ENCODE assay signal across 18 cellular contexts in genomic region chr12:9066183-9066623, GRCh38. TPM values are rescaled to one million over a fixed set of nuclear protein-coding genes. Genes with fewer than 3 reads are reported as not detected.
DNase-seq lines count a peak whose midpoint lies in the region; ATAC-seq, FAIRE-seq and TF ChIP-seq lines count a peak whose summit lies in the region.
"Had no signal": no experiment of that assay in that cellular context is flagged by ENCODE, and none has a peak within 500 bp of the region (broad histone marks: within the 10 kb centered on the region; RNA-seq: fewer than 3 reads in every experiment).

No MANE protein-coding gene starts in this region.

- peaks cover 7% of the 10 kb centered on the region for H3K36me3 Mint-ChIP-seq in activated naive CD4-positive, alpha-beta T cell treated with anti-CD3 and anti-CD28 coated beads, Interleukin-2, amount 50 U/mL, for 24 hours
- no peaks in the 10 kb centered on the region for H3K36me3 Mint-ChIP-seq in activated T-helper 17 cell treated with anti-CD3 and anti-CD28 coated beads, Interleukin-2, amount 50 U/mL, for 72 hours (ENCODE audit: low read depth)

- ATAC-seq in activated T-helper 17 cell treated with anti-CD3 and anti-CD28 coated beads, Interleukin-2, amount 50 U/mL, for 72 hours (replicated peaks), result no peak
- ATAC-seq in HepG2 (peak; percentile 42), left lobe of liver (no peak)

- BruUV-seq in HepG2 (replicated peaks; lab: Mats Ljungman, UMichigan), result no TSS peak

- peak; percentile 37; the same call in 1 of the 2 replicates for TF ChIP-seq RAD21 in HepG2 (CRISPR knock-in tag; IDR thresholded peaks at IDR 0.05)

- H3K79me2 ChIP-seq in HepG2 (ENCODE audit: insufficient read depth, low read length), result no peaks in the 10 kb centered on the region

- DNase-seq in activated naive CD4-positive, alpha-beta T cell treated with Interleukin-2 at 50 U/mL for 16 hours, result no peak
- no peak for DNase-seq in HepG2 (ENCODE audit: low spot score)
- peak; percentile 6 for DNase-seq in retina
- no peak for DNase-seq in left lobe of liver (ENCODE audit: low spot score)
- DNase-seq in central memory CD4-positive, alpha-beta T cell, result no peak
- no peak for DNase-seq in GM10266 (ENCODE audit: extremely low spot score)
- DNase-seq: cerebellar nuclear complex, NCI-H2029, NCI-H524 treated with DMSO at 0.1 percent for 48 hours, PC-9, SK-N-SH had no signal

- H3K27me3 Mint-ChIP-seq in activated naive CD4-positive, alpha-beta T cell treated with anti-CD3 and anti-CD28 coated beads, Interleukin-2, amount 50 U/mL, for 24 hours, result no peaks in the 10 kb centered on the region
- H3K27me3 Mint-ChIP-seq in activated T-helper 17 cell treated with anti-CD3 and anti-CD28 coated beads, Interleukin-2, amount 50 U/mL, for 72 hours, result peaks cover 3% of the 10 kb centered on the region

- CTCF ChIA-PET in HepG2 (lab: Yijun Ruan, JAX; ENCODE audit: low intra/inter-chr PET ratio, low total read pairs), result no interaction called here

- intact Hi-C loops in HepG2 (cut with micrococcal nuclease; ENCODE audit: unreplicated experiment), result no loop called here

- peaks cover 10% of the 10 kb centered on the region for H3K4me1 Mint-ChIP-seq in activated naive CD4-positive, alpha-beta T cell treated with anti-CD3 and anti-CD28 coated beads, Interleukin-2, amount 50 U/mL, for 24 hours
- peaks cover 5% of the 10 kb centered on the region for H3K4me1 Mint-ChIP-seq in activated T-helper 17 cell treated with anti-CD3 and anti-CD28 coated beads, Interleukin-2, amount 50 U/mL, for 72 hours

- H3K9me3 ChIP-seq in HepG2 (ENCODE audit: low read length), result no peaks in the 10 kb centered on the region
- H3K9me3 ChIP-seq: HAP-1, SK-N-SH had no signal

- FAIRE-seq in HepG2 (lab: Jason Lieb, UNC), result no peak
- FAIRE-seq: D721Med, G401.6, GM12892 had no signal

- peaks cover 7% of the 10 kb centered on the region; the same call in 1 of the 2 replicates for H4K20me1 ChIP-seq in HepG2 (ENCODE audit: insufficient read depth, low read length)

- in situ Hi-C loops in HepG2 (cut with HindIII; ENCODE audit: extremely low pct_ligation_motif_present, low pct_unique_long_range_greater_than_20kb), result no loop called here

- POLR2A ChIA-PET in HepG2 (lab: Yijun Ruan, JAX), result interaction anchor here (0.9 to 4.3 kb wide), 11 partner anchors 9 to 383 kb away, joined by 3 to 56 read pairs (median 4); partner anchors contain the start of genes A2M and M6PR

- no peaks in the 10 kb centered on the region for H3K9me3 Mint-ChIP-seq in activated naive CD4-positive, alpha-beta T cell treated with anti-CD3 and anti-CD28 coated beads, Interleukin-2, amount 50 U/mL, for 24 hours
- H3K9me3 Mint-ChIP-seq in activated T-helper 17 cell treated with anti-CD3 and anti-CD28 coated beads, Interleukin-2, amount 50 U/mL, for 72 hours, result no peaks in the 10 kb centered on the region

- no peak overlapping the region for H2AFZ ChIP-seq in HepG2 (ENCODE audit: low read length)

- peak overlapping the region; percentile 79 for H3K27ac ChIP-seq in HepG2 (ENCODE audit: extremely low read length, insufficient read depth, low read length)
- H3K27ac ChIP-seq: PC-9 had no signal

- 66% methylated on average over 6 of the region's 9 CpGs for WGBS in HepG2 (ENCODE audit: low lambda C conversion rate)

- H3K4me3 ChIP-seq in HepG2 (replicated peaks in 1 of 3; ENCODE audit: insufficient read depth in 1 of 3, low read depth in 2 of 3, low read length in 3 of 3), result peak overlapping the region in 1 of 3 experiments; percentile 90; a peak in 2 of 6 replicates
- H3K4me3 ChIP-seq: HAP-1 had no signal

- H3K36me3 ChIP-seq in HepG2 (replicated peaks in 1 of 2; ENCODE audit: control insufficient read depth in 1 of 2, insufficient read depth in 2 of 2, low read length in 2 of 2), result peaks cover 4 to 35% of the 10 kb centered on the region in 2 experiments
- H3K36me3 ChIP-seq: HAP-1 had no signal

- peak overlapping the region; percentile 57; the same call in 1 of the 2 replicates for H3K9ac ChIP-seq in HepG2 (ENCODE audit: insufficient read depth, low read depth, low read length)
- H3K9ac ChIP-seq: SK-N-SH had no signal

- peak overlapping the region; percentile 42 for H3K4me3 Mint-ChIP-seq in activated naive CD4-positive, alpha-beta T cell treated with anti-CD3 and anti-CD28 coated beads, Interleukin-2, amount 50 U/mL, for 24 hours
- H3K4me3 Mint-ChIP-seq in activated T-helper 17 cell treated with anti-CD3 and anti-CD28 coated beads, Interleukin-2, amount 50 U/mL, for 72 hours, result peak overlapping the region; percentile 34

- TF ChIP-seq POLR2A in HepG2 (IDR thresholded peaks at IDR 0.05; ENCODE audit: insufficient read depth in 1 of 2, low read depth in 2 of 2, low read length in 2 of 2), result peak in 1 of 2 experiments; percentile 85; a peak in 2 of 4 replicates

- no peak for TF ChIP-seq CTCF in HepG2 (CRISPR knock-in tag; IDR thresholded peaks at IDR 0.05)
- TF ChIP-seq CTCF in GM10266 (IDR thresholded peaks at IDR 0.05; ENCODE audit: control insufficient read depth, insufficient read depth, low read depth, missing control alignments), result no peak

- TF ChIP-seq EP300 in HepG2 (IDR thresholded peaks at IDR 0.05; ENCODE audit: low read depth in 2 of 2, low read length in 2 of 2), result no peak
- 0 out of 2 replicates have a peak, but pooled peaks have one; percentile 23 for TF ChIP-seq EP300 in HepG2 (CRISPR knock-in tag; IDR thresholded peaks at IDR 0.05; ENCODE audit: borderline replicate concordance)

- H3K4me2 ChIP-seq in HepG2 (ENCODE audit: low read depth, low read length), result peak overlapping the region; percentile 89
- H3K4me2 ChIP-seq: SK-N-SH had no signal

- no peaks in the 10 kb centered on the region; a peak in 1 of 5 replicates for H3K27me3 ChIP-seq in HepG2 (ENCODE audit: control insufficient read depth in 1 of 2, insufficient read depth in 2 of 2, low read length in 2 of 2)

- H3K27ac Mint-ChIP-seq in activated naive CD4-positive, alpha-beta T cell treated with anti-CD3 and anti-CD28 coated beads, Interleukin-2, amount 50 U/mL, for 24 hours, result no peak overlapping the region
- H3K27ac Mint-ChIP-seq in activated T-helper 17 cell treated with anti-CD3 and anti-CD28 coated beads, Interleukin-2, amount 50 U/mL, for 72 hours, result no peak overlapping the region

- peaks cover 47% of the 10 kb centered on the region for H3K4me1 ChIP-seq in HepG2 (ENCODE audit: insufficient read depth, low read length)

TF ChIP-seq in HepG2, 621 proteins besides CTCF, POLR2A, EP300 and RAD21 (continues in another document):
- TF ChIP-seq ZNF605 (CRISPR knock-in tag; IDR thresholded peaks at IDR 0.05) (no peak), FOXO1 (CRISPR knock-in tag; IDR thresholded peaks at IDR 0.05) (no peak), ZFP82 (CRISPR knock-in tag; IDR thresholded peaks at IDR 0.05; ENCODE audit: borderline replicate concordance) (peak; percentile 9; the same call in 1 of the 2 replicates)

RNA-seq across cellular contexts. Expression of gene A2M, which starts 49.5 kb away (rescaled TPM):
- under 1 TPM; 0.26 to 0.28 TPM for total RNA-seq in activated T-helper 17 cell treated with anti-CD3 and anti-CD28 coated beads, Interleukin-2, amount 50 U/mL, for 72 hours
- 1,675 and 2,807 TPM in 2 replicates for total RNA-seq in HepG2 (2016; rRNA removed; fragmentation: Illumina TruSeq; extraction: Trizol)
- total RNA-seq in HepG2 (2016; cell fraction: cytosol; rRNA removed; fragmentation: Illumina TruSeq; extraction: Trizol; ENCODE audit: low read depth), result 234 and 270 TPM in 2 replicates
- total RNA-seq in HepG2 (2016; cell fraction: insoluble cytoplasmic fraction; rRNA removed; fragmentation: Illumina TruSeq; extraction: Trizol), result 1,476 and 2,691 TPM in 2 replicates
- total RNA-seq in HepG2 (2016; cell fraction: membrane; rRNA removed; fragmentation: Illumina TruSeq; extraction: Trizol), result 813 and 957 TPM in 2 replicates
- total RNA-seq in HepG2 (2016; cell fraction: nucleus; rRNA removed; fragmentation: Illumina TruSeq; extraction: Trizol), result 2,507 and 2,973 TPM in 2 replicates
- polyA plus RNA-seq in HepG2 (2011; rRNA removed), result 6,551 and 8,760 TPM in 2 replicates
- 4,485 and 9,624 TPM in 2 replicates for polyA plus RNA-seq in HepG2 (2011; cell fraction: cytosol; rRNA removed)
- 2,489 and 3,325 TPM in 2 replicates for polyA plus RNA-seq in HepG2 (2011; cell fraction: nucleus; rRNA removed)
- 4,336 and 6,335 TPM in 2 replicates for polyA plus RNA-seq in HepG2 (2012)
- polyA plus RNA-seq in HepG2 (2016; cell fraction: cytosol; fragmentation: Illumina TruSeq; extraction: Trizol; ENCODE audit: low read depth), result 214 and 262 TPM in 2 replicates
- polyA plus RNA-seq in HepG2 (2016; cell fraction: insoluble cytoplasmic fraction; fragmentation: Illumina TruSeq; extraction: Trizol; ENCODE audit: low read depth), result 1,149 and 1,250 TPM in 2 replicates
- polyA plus RNA-seq in HepG2 (2016; cell fraction: membrane; fragmentation: Illumina TruSeq; extraction: Trizol; ENCODE audit: low read depth), result 465 and 618 TPM in 2 replicates
- polyA plus RNA-seq in HepG2 (2016; cell fraction: nucleus; fragmentation: Illumina TruSeq; extraction: Trizol; ENCODE audit: insufficient read depth, low read depth), result 2,564 and 2,683 TPM in 2 replicates
- polyA minus RNA-seq in HepG2 (2011; rRNA and poly(A)+ RNA removed; ENCODE audit: low replicate concordance), result 3.9 and 4,519 TPM in 2 replicates
- polyA minus RNA-seq in HepG2 (2011; cell fraction: cytosol; rRNA and poly(A)+ RNA removed), result 3,071 and 7,219 TPM in 2 replicates
- 2,321 and 4,395 TPM in 2 replicates for polyA minus RNA-seq in HepG2 (2011; cell fraction: nucleus; rRNA and poly(A)+ RNA removed)
- 915 TPM for total RNA-seq in left lobe of liver
- total RNA-seq: activated CD8-positive, alpha-beta memory T cell treated with anti-CD3 and anti-CD28 coated beads for 36 hours; PC-9 had no signal
- polyA plus RNA-seq: SK-N-SH had no signal

Comparison
In these comparisons a context has a peak if more than half of its experiments do, and no peak if none do; other contexts are left out.
1. RNA of gene A2M, which starts 49.5 kb away (total RNA-seq): 234 to 2,973 TPM in HepG2 and 915 TPM in left lobe of liver (single experiment); 0.26 to 0.28 TPM in activated T-helper 17 cell treated with anti-CD3 and anti-CD28 coated beads, Interleukin-2, amount 50 U/mL, for 72 hours; every median in the first group is over 100 times any median in the second.